In genomic region chr3:128095222-128095703, GRCh38 we compare ENCODE assay signal across 8 cellular contexts. TPM values are rescaled to one million over a fixed set of nuclear protein-coding genes. Genes with fewer than 3 reads are reported as not detected.
A peak's percentile ranks its signal among the peaks of the same experiment; 100 is the strongest.
DNase-seq lines count a peak whose midpoint lies in the region; ATAC-seq, FAIRE-seq and TF ChIP-seq lines count a peak whose summit lies in the region.

No MANE protein-coding gene starts in this region.

- peak; percentile 77 for TF ChIP-seq RAD21 in HCT116 (IDR thresholded peaks at IDR 0.05; ENCODE audit: low read depth)

- no peaks in the 10 kb centered on the region for H3K9me3 Mint-ChIP-seq in astrocyte (ENCODE audit: unreplicated experiment)

- POLR2A ChIA-PET in HCT116 (lab: Charles Lee): interaction anchor here (1.2 kb wide), 1 partner anchor 29 kb away, joined by 3 read pairs; the partner anchor contains the start of gene RUVBL1

- whole genome bisulfite sequencing in smooth muscle cell (ENCODE audit: low lambda C conversion rate): 56% methylated on average over 6 of the region's 6 CpGs

- RAD21 ChIA-PET in HCT116 (lab: Charles Lee; ENCODE audit: low non-redundant PET in 1 of 2, low total read pairs in 2 of 2, uncharacterized antibody in 2 of 2, unreplicated experiment in 2 of 2): no interaction called here

- H3K79me2 ChIP-seq in HCT116 (ENCODE audit: insufficient read depth, low read length): peaks cover 69% of the 10 kb centered on the region
- H3K79me2 ChIP-seq in astrocyte (ENCODE audit: insufficient read depth, low read length): no peaks in the 10 kb centered on the region
- peaks cover 6% of the 10 kb centered on the region for H3K79me2 ChIP-seq in smooth muscle cell (ENCODE audit: low read depth)

- H3K36me3 ChIP-seq in HCT116 (ENCODE audit: control insufficient read depth in 1 of 2, insufficient read depth in 2 of 2, low read length in 2 of 2) (peaks cover 34 to 74% of the 10 kb centered on the region in 2 experiments), astrocyte (ENCODE audit: insufficient read depth, low read length) (peaks cover 16% of the 10 kb centered on the region), smooth muscle cell (ENCODE audit: low read depth) (no peaks in the 10 kb centered on the region)

- no TSS peak for BruUV-seq in HCT116 (replicated peaks; lab: Mats Ljungman, UMichigan)

- peak; percentile 64 for DNase-seq in GDM1 (lab: John Stamatoyannopoulos, UW)
- peak; percentile 32 for DNase-seq in HCT116 (ENCODE audit: low read depth, low spot score)
- DNase-seq in NCI-H1105 (lab: John Stamatoyannopoulos, UW): peak; percentile 80
- DNase-seq in T-helper 9 cell: peak; percentile 77
- peak; percentile 81 for DNase-seq in astrocyte (ENCODE audit: low read depth)
- peak in 49 of 51 donors; percentile 14 to 86 (median 61) for DNase-seq in hypothalamus (lab: John Stamatoyannopoulos, UW)
- peak; percentile 42 for DNase-seq in smooth muscle cell (lab: John Stamatoyannopoulos, UW; ENCODE audit: unreplicated experiment)

- H2AFZ ChIP-seq in HCT116 (ENCODE audit: low read depth, low read length, poor library complexity, severe bottlenecking): no peak overlapping the region
- H2AFZ ChIP-seq in astrocyte (ENCODE audit: low read depth, low read length): no peak overlapping the region
- H2AFZ ChIP-seq in smooth muscle cell (ENCODE audit: low read depth): no peak overlapping the region

- ATAC-seq in HCT116: peak; percentile 99
- no peak for ATAC-seq in GM19467 (IDR thresholded peaks at IDR 0.05; ENCODE audit: unreplicated experiment)

- no peak for TF ChIP-seq POLR2A in HCT116 (IDR thresholded peaks at IDR 0.05; ENCODE audit: borderline replicate concordance, extremely low read depth, insufficient read depth, insufficient read length)

- H3K9me3 ChIP-seq in HCT116 (ENCODE audit: control insufficient read depth in 1 of 2, insufficient read depth in 1 of 2, low read depth in 1 of 2, low read length in 2 of 2) (no peaks in the 10 kb centered on the region), astrocyte (ENCODE audit: insufficient read depth, low read depth, low read length) (no peaks in the 10 kb centered on the region), smooth muscle cell (replicated peaks; ENCODE audit: low read depth) (no peaks in the 10 kb centered on the region)

- H3K27me3 ChIP-seq in HCT116 (ENCODE audit: insufficient read depth, low read length): no peaks in the 10 kb centered on the region
- no peaks in the 10 kb centered on the region for H3K27me3 ChIP-seq in astrocyte (ENCODE audit: insufficient read depth, low read length)
- no peaks in the 10 kb centered on the region for H3K27me3 ChIP-seq in smooth muscle cell (ENCODE audit: low read depth)

- H4K20me1 ChIP-seq in HCT116 (ENCODE audit: insufficient read depth): no peaks in the 10 kb centered on the region; the same call in 1 of the 2 replicates
- H4K20me1 ChIP-seq in astrocyte (ENCODE audit: insufficient read depth, low read length): peaks cover 32% of the 10 kb centered on the region
- no peaks in the 10 kb centered on the region for H4K20me1 ChIP-seq in smooth muscle cell (ENCODE audit: low read depth)

- intact Hi-C loops in HCT116 (cut with micrococcal nuclease): loop anchor here (1.0 to 5.0 kb wide), 2 partner anchors 38 to 487 kb away; no protein-coding TSS in a partner anchor

- H3K4me1 Mint-ChIP-seq in astrocyte (ENCODE audit: low read depth, unreplicated experiment): peaks cover 12% of the 10 kb centered on the region

- H3K4me3 ChIP-seq in HCT116 (replicated peaks in 1 of 2; ENCODE audit: low read depth in 1 of 2, low read length in 2 of 2) (no peak overlapping the region), astrocyte (ENCODE audit: insufficient read depth, low read depth, low read length) (no peak overlapping the region), smooth muscle cell (no peak overlapping the region)

- no peak overlapping the region for H3K4me2 ChIP-seq in HCT116 (ENCODE audit: low read length)
- H3K4me2 ChIP-seq in astrocyte (ENCODE audit: low read length): no peak overlapping the region
- H3K4me2 ChIP-seq in smooth muscle cell: no peak overlapping the region

- H3K27ac ChIP-seq in HCT116 (ENCODE audit: low read depth, low read length): no peak overlapping the region; the same call in 1 of the 2 replicates
- no peak overlapping the region for H3K27ac ChIP-seq in astrocyte (ENCODE audit: low read depth, low read length)
- peak overlapping the region; percentile 13 for H3K27ac ChIP-seq in smooth muscle cell (ENCODE audit: low read depth)

- peak overlapping the region; percentile 77 for H3K27ac Mint-ChIP-seq in astrocyte (ENCODE audit: unreplicated experiment)

- peak; percentile 74 for FAIRE-seq in astrocyte (lab: Jason Lieb, UNC)

- peaks cover 18% of the 10 kb centered on the region for H3K36me3 Mint-ChIP-seq in astrocyte (ENCODE audit: low read depth, unreplicated experiment)

- CTCF ChIA-PET in HCT116 (lab: Charles Lee): interaction anchor here (0.5 to 2.4 kb wide), 11 partner anchors 11 to 513 kb away, joined by 3 to 20 read pairs (median 4); partner anchors contain the start of gene RUVBL1

- H3K9me2 ChIP-seq in HCT116 (ENCODE audit: insufficient read depth): no peaks in the 10 kb centered on the region

- no peaks in the 10 kb centered on the region for H3K27me3 Mint-ChIP-seq in astrocyte (ENCODE audit: low read depth, unreplicated experiment)

- H3F3A ChIP-seq in smooth muscle cell (ENCODE audit: low read depth): no peaks in the 10 kb centered on the region

- H3K9ac ChIP-seq in HCT116 (ENCODE audit: low read length): no peak overlapping the region
- H3K9ac ChIP-seq in astrocyte (ENCODE audit: low read length): peak overlapping the region; percentile 24
- no peak overlapping the region for H3K9ac ChIP-seq in smooth muscle cell (ENCODE audit: low read depth)

- TF ChIP-seq CTCF in HCT116 (IDR thresholded peaks at IDR 0.05 in 2 of 3, conservative IDR thresholded peaks at IDR 0.05 in 1 of 3; ENCODE audit: borderline replicate concordance in 1 of 3, insufficient read depth in 1 of 3, low read depth in 2 of 3, low read length in 2 of 3) (peak; percentile 48 to 75 (median 75)), astrocyte (IDR thresholded peaks at IDR 0.05; ENCODE audit: insufficient read depth, low read depth, low read length) (peak; percentile 77), smooth muscle cell (IDR thresholded peaks at IDR 0.05; ENCODE audit: borderline replicate concordance, insufficient read depth, poor library complexity, severe bottlenecking) (peak; percentile 81)

- H3K4me1 ChIP-seq in HCT116 (ENCODE audit: control insufficient read depth in 1 of 2, insufficient read depth in 2 of 2, low read length in 2 of 2): peaks cover 0 to 4% of the 10 kb centered on the region in 2 experiments; a peak in 1 of 4 replicates
- peaks cover 17% of the 10 kb centered on the region for H3K4me1 ChIP-seq in astrocyte (ENCODE audit: insufficient read depth, low read length)
- no peaks in the 10 kb centered on the region for H3K4me1 ChIP-seq in smooth muscle cell (ENCODE audit: low read depth)

- H3K4me3 Mint-ChIP-seq in astrocyte (ENCODE audit: unreplicated experiment): peak overlapping the region; percentile 50

TF ChIP-seq in HCT116, 20 proteins besides CTCF, POLR2A, EP300 and RAD21:
- no peak for TF ChIP-seq ZNF274 (IDR thresholded peaks at IDR 0.05; ENCODE audit: low read depth, low read length)
- TF ChIP-seq EGR1 (IDR thresholded peaks at IDR 0.05; ENCODE audit: low read depth): no peak
- TF ChIP-seq CEBPB (IDR thresholded peaks at IDR 0.05; ENCODE audit: low read depth): no peak
- TF ChIP-seq CBX3 (IDR thresholded peaks at IDR 0.05; ENCODE audit: low read depth): no peak
- TF ChIP-seq ZFX (IDR thresholded peaks at IDR 0.05): no peak
- TF ChIP-seq ELF1 (IDR thresholded peaks at IDR 0.05; ENCODE audit: borderline replicate concordance, low read depth): no peak
- no peak for TF ChIP-seq TCF7L2 (IDR thresholded peaks at IDR 0.05; ENCODE audit: borderline replicate concordance, extremely low read depth, insufficient read depth, insufficient read length)
- TF ChIP-seq YY1 (IDR thresholded peaks at IDR 0.05; ENCODE audit: extremely low read depth, insufficient replicate concordance, low read depth, low read length): no peak
- TF ChIP-seq FOSL1 (IDR thresholded peaks at IDR 0.05; ENCODE audit: low read depth): no peak

RNA-seq across cellular contexts. Expression of gene RUVBL1, which starts 28.3 kb away (rescaled TPM):
- total RNA-seq in HCT116 (2021; ENCODE audit: unreplicated experiment) (129 TPM), astrocyte (39.7 and 43.0 TPM in 2 replicates), smooth muscle cell (25.5 and 32.9 TPM in 2 replicates)
- 114 and 136 TPM in 2 replicates for polyA plus RNA-seq in HCT116 (2012)
- 36.9 and 37.1 TPM in 2 replicates for polyA plus RNA-seq in smooth muscle cell

RNA-seq across cellular contexts. Expression of gene SEC61A1, which starts 43.0 kb away (rescaled TPM):
- total RNA-seq in HCT116 (2021; ENCODE audit: unreplicated experiment): 176 TPM
- polyA plus RNA-seq in HCT116 (2012): 126 and 147 TPM in 2 replicates
- total RNA-seq in astrocyte: 400 and 432 TPM in 2 replicates
- total RNA-seq in smooth muscle cell: 324 and 385 TPM in 2 replicates
- 310 and 392 TPM in 2 replicates for polyA plus RNA-seq in smooth muscle cell

RNA-seq across cellular contexts. Expression of gene EEFSEC, which starts 58.0 kb away (rescaled TPM):
- 16.1 TPM for total RNA-seq in HCT116 (2021; ENCODE audit: unreplicated experiment)
- 15.6 and 15.7 TPM in 2 replicates for polyA plus RNA-seq in HCT116 (2012)
- total RNA-seq in astrocyte: 6.1 and 6.3 TPM in 2 replicates
- total RNA-seq in smooth muscle cell: 11.4 and 12.4 TPM in 2 replicates
- polyA plus RNA-seq in smooth muscle cell: 17.1 and 24.7 TPM in 2 replicates
